Comparison of ENCODE assay signal across 18 cellular contexts in genomic region chr18:8667846-8668245, GRCh38. TPM values are rescaled to one million over a fixed set of nuclear protein-coding genes. Genes with fewer than 3 reads are reported as not detected.
DNase-seq lines count a peak whose midpoint lies in the region; ATAC-seq and TF ChIP-seq lines count a peak whose summit lies in the region.
"Had no signal": no experiment of that assay in that cellular context is flagged by ENCODE, and none has a peak within 500 bp of the region (broad histone marks: within the 10 kb centered on the region; RNA-seq: fewer than 3 reads in every experiment).

No MANE protein-coding gene starts in this region.

- H3K4me3 Mint-ChIP-seq in Calu3 (ENCODE audit: low read depth, unreplicated experiment): no peak overlapping the region
- H3K4me3 Mint-ChIP-seq: GM23338 had no signal

- no peaks in the 10 kb centered on the region for H3K9me3 Mint-ChIP-seq in Calu3 (ENCODE audit: low read depth, unreplicated experiment)
- H3K9me3 Mint-ChIP-seq: GM23338 had no signal

- no peaks in the 10 kb centered on the region for H3K4me1 Mint-ChIP-seq in Calu3 (ENCODE audit: low read depth, unreplicated experiment)

- peak; percentile 49 for DNase-seq in ELR (ENCODE audit: low read depth)
- peak; percentile 72 for DNase-seq in amniotic epithelial cell (ENCODE audit: low read depth)
- no peak for DNase-seq in epithelial cell of prostate (ENCODE audit: low read depth, low spot score)
- DNase-seq in non-pigmented ciliary epithelial cell (ENCODE audit: low read depth): peak; percentile 46
- DNase-seq in NCI-H1930 (lab: John Stamatoyannopoulos, UW): no peak
- no peak for DNase-seq in Calu3
- DNase-seq: AML-193, KG1, NCI-H1417, NCI-H187, NCI-H524 treated with DMSO at 0.1 percent for 48 hours, SHP77 treated with DMSO at 0.1 percent for 48 hours had no signal

- no peaks in the 10 kb centered on the region for H3K27me3 Mint-ChIP-seq in Calu3 (ENCODE audit: unreplicated experiment)

- intact Hi-C loops in Calu3 (cut with micrococcal nuclease; ENCODE audit: unreplicated experiment): no loop called here

- H3K36me3 Mint-ChIP-seq in Calu3 (ENCODE audit: insufficient read depth, unreplicated experiment): no peaks in the 10 kb centered on the region

- no TSS peak for BruUV-seq in Calu3 (replicated peaks; lab: Mats Ljungman, UMichigan)

- H3K27ac Mint-ChIP-seq in Calu3 (ENCODE audit: unreplicated experiment): no peak overlapping the region
- H3K27ac Mint-ChIP-seq: GM23338 had no signal

- peak overlapping the region; percentile 46 for H3K27ac ChIP-seq in epithelial cell of prostate
- H3K27ac ChIP-seq: C4-2B had no signal

- CTCF ChIA-PET in Calu3 (lab: Charles Lee): interaction anchor here (1.0 kb wide), 1 partner anchor 10 kb away, joined by 3 read pairs; no protein-coding TSS in a partner anchor

- ATAC-seq in GM21528 (IDR thresholded peaks at IDR 0.05; ENCODE audit: low FRiP score, unreplicated experiment) (no peak), GM21825 (IDR thresholded peaks at IDR 0.05; ENCODE audit: unreplicated experiment) (no peak)
- ATAC-seq: GM23338, HCT116, HepG2 had no signal

- no peak for TF ChIP-seq CTCF in Calu3 (IDR thresholded peaks at IDR 0.05; ENCODE audit: unreplicated experiment)

RNA-seq across cellular contexts. Expression of gene MTCL1, which starts 37.5 kb away (rescaled TPM):
- total RNA-seq in Calu3 (2022): 297 and 314 TPM in 2 replicates

RNA-seq across cellular contexts. Expression of gene RAB12, which starts 58.6 kb away (rescaled TPM):
- 47.7 and 49.5 TPM in 2 replicates for total RNA-seq in Calu3 (2022)

Comparison
In these comparisons a context has a peak if more than half of its experiments do, and no peak if none do; other contexts are left out.
1. DNase-seq: peak in ELR (single experiment), amniotic epithelial cell (single experiment) and non-pigmented ciliary epithelial cell (single experiment); none in epithelial cell of prostate (single experiment), NCI-H1930 (0 of 2) and Calu3 (single experiment).